Comparison of ENCODE assay signal across 19 cellular contexts in the genomic region with DNA sequence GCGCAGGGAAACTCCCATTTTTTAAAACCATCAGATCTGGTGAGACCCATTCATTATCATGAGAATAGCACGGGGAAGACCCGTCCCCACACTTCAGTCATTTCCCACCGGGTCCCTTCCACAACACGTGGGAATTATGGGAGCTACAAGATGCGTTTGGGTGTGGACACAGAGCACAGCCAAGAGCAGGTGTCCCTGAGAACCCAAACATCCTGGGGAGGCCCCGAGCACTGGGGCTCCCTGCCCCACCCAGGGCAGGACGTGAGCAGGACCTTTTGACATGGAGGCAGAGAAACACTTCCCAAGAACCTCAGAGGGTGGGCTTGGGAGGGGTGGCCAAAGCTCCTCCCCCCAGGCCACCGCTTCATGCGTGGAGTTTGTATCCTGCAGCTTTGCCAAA.
DNase-seq lines count a peak whose midpoint lies in the region; ATAC-seq and TF ChIP-seq lines count a peak whose summit lies in the region.
"Had no signal": no experiment of that assay in that cellular context is flagged by ENCODE, and none has a peak within 500 bp of the region (broad histone marks: within the 10 kb centered on the region; RNA-seq: fewer than 3 reads in every experiment).

No MANE protein-coding gene starts in this region.

- no peaks in the 10 kb centered on the region for H3K9me3 Mint-ChIP-seq in activated naive CD4-positive, alpha-beta T cell treated with anti-CD3 and anti-CD28 coated beads, Interleukin-2, amount 10 ng/mL, durations not matched to agents 7 days and 5 days
- no peaks in the 10 kb centered on the region for H3K9me3 Mint-ChIP-seq in activated naive CD4-positive, alpha-beta T cell treated with anti-CD3 and anti-CD28 coated beads for 36 hours
- H3K9me3 Mint-ChIP-seq in central memory CD8-positive, alpha-beta T cell: no peaks in the 10 kb centered on the region
- H3K9me3 Mint-ChIP-seq: stimulated activated naive CD8-positive, alpha-beta T cell treated with anti-CD3 and anti-CD28 coated beads, Interleukin-15, amount 100 ng/mL, for 72 hours had no signal

- peak overlapping the region; percentile 66 for H3K9ac ChIP-seq in Loucy (ENCODE audit: low read depth, low read length, poor library complexity, severe bottlenecking)

- H3K9me2 ChIP-seq in Loucy (replicated peaks; ENCODE audit: low read depth, low read length): no peaks in the 10 kb centered on the region

- peaks cover 48% of the 10 kb centered on the region for H3K36me3 Mint-ChIP-seq in activated naive CD4-positive, alpha-beta T cell treated with anti-CD3 and anti-CD28 coated beads, Interleukin-2, amount 10 ng/mL, durations not matched to agents 7 days and 5 days
- peaks cover 7% of the 10 kb centered on the region for H3K36me3 Mint-ChIP-seq in activated naive CD4-positive, alpha-beta T cell treated with anti-CD3 and anti-CD28 coated beads for 36 hours (ENCODE audit: low read depth)
- peaks cover 44% of the 10 kb centered on the region for H3K36me3 Mint-ChIP-seq in central memory CD8-positive, alpha-beta T cell (ENCODE audit: insufficient read depth)

- H3K9me3 ChIP-seq in Loucy (ENCODE audit: insufficient read depth, low read depth, low read length) (no peaks in the 10 kb centered on the region), spleen (no peaks in the 10 kb centered on the region)
- H3K9me3 ChIP-seq: psoas muscle, uterus had no signal

- peak overlapping the region; percentile 26 for H3K4me3 Mint-ChIP-seq in activated naive CD4-positive, alpha-beta T cell treated with anti-CD3 and anti-CD28 coated beads, Interleukin-2, amount 10 ng/mL, durations not matched to agents 7 days and 5 days
- H3K4me3 Mint-ChIP-seq in activated naive CD4-positive, alpha-beta T cell treated with anti-CD3 and anti-CD28 coated beads for 36 hours: no peak overlapping the region
- H3K4me3 Mint-ChIP-seq in central memory CD8-positive, alpha-beta T cell: no peak overlapping the region

- no peak for DNase-seq in activated naive CD4-positive, alpha-beta T cell treated with anti-CD3 and anti-CD28 coated beads, Interleukin-2, amount 10 ng/mL, durations not matched to agents 7 days and 5 days
- no peak for DNase-seq in activated naive CD4-positive, alpha-beta T cell treated with anti-CD3 and anti-CD28 coated beads for 36 hours
- no peak for DNase-seq in central memory CD8-positive, alpha-beta T cell (ENCODE audit: low spot score in 2 of 2)
- DNase-seq in spleen (peak; percentile 61), occipital lobe (lab: John Stamatoyannopoulos, UW) (no peak), kidney tubule cell (ENCODE audit: low spot score) (no peak), 8988T (no peak)
- DNase-seq: activated CD8-positive, alpha-beta memory T cell treated with anti-CD3 and anti-CD28 coated beads, Interleukin-2, amount 50 U/mL, for 4 hours; amniotic stem cell; foreskin keratinocyte; NCI-H1048; NCI-H2107; psoas muscle; stimulated activated naive CD8-positive, alpha-beta T cell treated with anti-CD3 and anti-CD28 coated beads, Interleukin-15, amount 100 ng/mL, for 72 hours; uterus had no signal

- H3K36me3 ChIP-seq in Loucy (ENCODE audit: insufficient read depth, low read length) (peaks cover 2% of the 10 kb centered on the region; the same call in 1 of the 2 replicates), spleen (peaks cover 0 to 33% (median 6%) of the 10 kb centered on the region in 6 donors)
- H3K36me3 ChIP-seq: uterus had no signal

- peaks cover 45% of the 10 kb centered on the region for H3K4me1 Mint-ChIP-seq in activated naive CD4-positive, alpha-beta T cell treated with anti-CD3 and anti-CD28 coated beads, Interleukin-2, amount 10 ng/mL, durations not matched to agents 7 days and 5 days
- H3K4me1 Mint-ChIP-seq in activated naive CD4-positive, alpha-beta T cell treated with anti-CD3 and anti-CD28 coated beads for 36 hours (ENCODE audit: low read depth): peaks cover 21% of the 10 kb centered on the region
- peaks cover 38% of the 10 kb centered on the region for H3K4me1 Mint-ChIP-seq in central memory CD8-positive, alpha-beta T cell

- TF ChIP-seq CTCF in Loucy (conservative IDR thresholded peaks at IDR 0.05; ENCODE audit: low read length) (no peak), spleen (IDR thresholded peaks at IDR 0.05 in 8 of 11, conservative IDR thresholded peaks at IDR 0.05 in 3 of 11) (no peak)

- H4K20me1 ChIP-seq in Loucy (ENCODE audit: insufficient read depth, low read length, poor library complexity, severe bottlenecking): no peaks in the 10 kb centered on the region

- CTCF ChIA-PET in activated naive CD4-positive, alpha-beta T cell treated with anti-CD3 and anti-CD28 coated beads, Interleukin-2, amount 10 ng/mL, durations not matched to agents 7 days and 5 days (lab: Charles Lee): interaction anchor here (0.8 kb wide), 1 partner anchor 17 kb away, joined by 3 read pairs; no protein-coding TSS in a partner anchor
- CTCF ChIA-PET in activated naive CD4-positive, alpha-beta T cell treated with anti-CD3 and anti-CD28 coated beads for 36 hours (lab: Charles Lee): interaction anchor here (0.5 to 2.3 kb wide), 4 partner anchors 9 to 385 kb away, joined by 3 to 17 read pairs (median 3); no protein-coding TSS in a partner anchor

- peaks cover 39% of the 10 kb centered on the region for H3K4me1 ChIP-seq in Loucy (ENCODE audit: insufficient read depth, low read length, poor library complexity, severe bottlenecking)
- H3K4me1 ChIP-seq in spleen: peaks cover 20 to 30% (median 28%) of the 10 kb centered on the region in 6 donors
- H3K4me1 ChIP-seq: uterus had no signal

- no peaks in the 10 kb centered on the region for H3K79me2 ChIP-seq in Loucy (ENCODE audit: insufficient read depth, low read length)

- intact Hi-C loops in activated naive CD4-positive, alpha-beta T cell treated with anti-CD3 and anti-CD28 coated beads for 36 hours (cut with micrococcal nuclease): loop anchor here (5.0 kb wide), 2 partner anchors 75 to 80 kb away; no protein-coding TSS in a partner anchor
- intact Hi-C loops in spleen (cut with DNase I; ENCODE audit: low total_unique reads): no loop called here

- no peak for ATAC-seq in central memory CD8-positive, alpha-beta T cell (replicated peaks; ENCODE audit: extremely low read depth, poor library complexity, severe bottlenecking)
- ATAC-seq: stimulated activated naive CD8-positive, alpha-beta T cell treated with anti-CD3 and anti-CD28 coated beads, Interleukin-15, amount 100 ng/mL, for 72 hours had no signal

- peaks cover 11% of the 10 kb centered on the region for H3F3A ChIP-seq in Loucy (ENCODE audit: low read depth)

- WGBS in spleen, 5 donors: 75 to 86% (median 78%) methylated on average over 9 to 10 of the region's 10 CpGs

- H3K27me3 Mint-ChIP-seq in activated naive CD4-positive, alpha-beta T cell treated with anti-CD3 and anti-CD28 coated beads, Interleukin-2, amount 10 ng/mL, durations not matched to agents 7 days and 5 days: no peaks in the 10 kb centered on the region
- H3K27me3 Mint-ChIP-seq in activated naive CD4-positive, alpha-beta T cell treated with anti-CD3 and anti-CD28 coated beads for 36 hours (ENCODE audit: low read depth): no peaks in the 10 kb centered on the region
- H3K27me3 Mint-ChIP-seq in central memory CD8-positive, alpha-beta T cell: no peaks in the 10 kb centered on the region
- H3K27me3 Mint-ChIP-seq: stimulated activated naive CD8-positive, alpha-beta T cell treated with anti-CD3 and anti-CD28 coated beads, Interleukin-15, amount 100 ng/mL, for 72 hours had no signal

- peak overlapping the region; percentile 83 for H3K4me2 ChIP-seq in Loucy (ENCODE audit: low read depth, low read length, poor library complexity, severe bottlenecking)

- H3K27me3 ChIP-seq in Loucy (ENCODE audit: insufficient read depth, low read length, poor library complexity, severe bottlenecking) (no peaks in the 10 kb centered on the region), spleen (replicated peaks in 1 of 7) (no peaks in the 10 kb centered on the region)
- H3K27me3 ChIP-seq: foreskin keratinocyte, uterus had no signal

- peak overlapping the region in 3 of 8 donors; percentile 61 to 81 (median 75) for H3K27ac ChIP-seq in spleen
- H3K27ac ChIP-seq: foreskin keratinocyte, HL-60, VCaP had no signal

- H2AFZ ChIP-seq in Loucy (ENCODE audit: low read length): no peak overlapping the region

- H3K27ac Mint-ChIP-seq in activated naive CD4-positive, alpha-beta T cell treated with anti-CD3 and anti-CD28 coated beads, Interleukin-2, amount 10 ng/mL, durations not matched to agents 7 days and 5 days: peak overlapping the region; percentile 88
- H3K27ac Mint-ChIP-seq in activated naive CD4-positive, alpha-beta T cell treated with anti-CD3 and anti-CD28 coated beads for 36 hours: no peak overlapping the region
- peak overlapping the region; percentile 78 for H3K27ac Mint-ChIP-seq in central memory CD8-positive, alpha-beta T cell (ENCODE audit: low read depth)

- no peak for TF ChIP-seq POLR2A in spleen (IDR thresholded peaks at IDR 0.05)

- no peak overlapping the region for H3K4me3 ChIP-seq in Loucy (ENCODE audit: low read length, poor library complexity, severe bottlenecking)
- H3K4me3 ChIP-seq in spleen: no peak overlapping the region
- H3K4me3 ChIP-seq: K562, psoas muscle, uterus had no signal
